ENCODE assay signal across 10 cellular contexts in genomic region chr18:35158728-35159443, GRCh38.
A peak's percentile ranks its signal among the peaks of the same experiment; 100 is the strongest.
DNase-seq lines count a peak whose midpoint lies in the region; ATAC-seq and TF ChIP-seq lines count a peak whose summit lies in the region.
"Had no signal": no experiment of that assay in that cellular context is flagged by ENCODE, and none has a peak within 500 bp of the region (broad histone marks: within the 10 kb centered on the region; RNA-seq: fewer than 3 reads in every experiment).

No MANE protein-coding gene starts in this region.

- H3K36me3 Mint-ChIP-seq in WTC11 = no peaks in the 10 kb centered on the region

- no peak overlapping the region for H3K27ac Mint-ChIP-seq in WTC11

- TF ChIP-seq CTCF in WTC11 (IDR thresholded peaks at IDR 0.05) (no peak), foreskin keratinocyte (conservative IDR thresholded peaks at IDR 0.05) (no peak), vagina (IDR thresholded peaks at IDR 0.05) (no peak)

- intact Hi-C loops in vagina (cut with DNase I) = no loop called here

- no peak for TF ChIP-seq POLR2A in vagina (IDR thresholded peaks at IDR 0.05)

- peak; percentile 83 for ATAC-seq in GM19351 (IDR thresholded peaks at IDR 0.05; ENCODE audit: unreplicated experiment)
- ATAC-seq in HG03460 (IDR thresholded peaks at IDR 0.05; ENCODE audit: unreplicated experiment) = peak; percentile 79
- no peak for ATAC-seq in WTC11
- no peak for ATAC-seq in foreskin keratinocyte

- H3K27me3 ChIP-seq in foreskin keratinocyte (no peaks in the 10 kb centered on the region), vagina (no peaks in the 10 kb centered on the region)

- H3K4me1 Mint-ChIP-seq in WTC11 = peaks cover 13% of the 10 kb centered on the region

- no peaks in the 10 kb centered on the region for H3K4me1 ChIP-seq in foreskin keratinocyte
- H3K4me1 ChIP-seq in vagina = peaks cover 5% of the 10 kb centered on the region

- H3K4me3 Mint-ChIP-seq in WTC11 = no peak overlapping the region

- H3K4me3 ChIP-seq in vagina = no peak overlapping the region

- CTCF ChIA-PET in WTC11 (lab: Charles Lee) = no interaction called here

- DNase-seq in AML-193 (lab: John Stamatoyannopoulos, UW) (peak; percentile 78 to 80), WTC11 (ENCODE audit: low spot score) (no peak), COR-L47 (lab: John Stamatoyannopoulos, UW) (no peak), inferior parietal cortex (ENCODE audit: extremely low spot score) (no peak), foreskin keratinocyte (no peak), vagina (ENCODE audit: extremely low spot score in 2 of 2) (no peak)
- DNase-seq: SHP77 treated with DMSO at 0.1 percent for 48 hours had no signal

- POLR2A ChIA-PET in WTC11 (lab: Charles Lee) = no interaction called here

- no peaks in the 10 kb centered on the region for H3K9me3 Mint-ChIP-seq in WTC11

- H3K36me3 ChIP-seq in vagina = no peaks in the 10 kb centered on the region

- no peaks in the 10 kb centered on the region for H3K9me3 ChIP-seq in vagina

- H3K27ac ChIP-seq in foreskin keratinocyte (no peak overlapping the region), vagina (no peak overlapping the region)
- H3K27ac ChIP-seq: C4-2B had no signal

- H3K27me3 Mint-ChIP-seq in WTC11 (ENCODE audit: low read depth) = no peaks in the 10 kb centered on the region; the same call in none of the 2 replicates

TF ChIP-seq in WTC11, 78 proteins besides CTCF, POLR2A, EP300 and RAD21:
- TF ChIP-seq MAX (CRISPR knock-in tag; IDR thresholded peaks at IDR 0.05) = no peak
- peak; percentile 63 for TF ChIP-seq GABPB1 (CRISPR knock-in tag; IDR thresholded peaks at IDR 0.05)
TF ChIP-seq in WTC11: peak in this region for 1.

Comparison
In these comparisons a context has a peak if more than half of its experiments do, and no peak if none do; other contexts are left out.
1. DNase-seq: peak in AML-193 (2 of 2); none in WTC11 (single experiment), COR-L47 (single experiment), inferior parietal cortex (single experiment), foreskin keratinocyte (0 of 2) and vagina (0 of 2).
2. ATAC-seq: peak in GM19351 (single experiment) and HG03460 (single experiment); none in WTC11 (single experiment) and foreskin keratinocyte (single experiment).